Comparison of ENCODE assay signal across 15 cellular contexts in genomic region chr17:15963670-15964110, GRCh38. TPM values are rescaled to one million over a fixed set of nuclear protein-coding genes. Genes with fewer than 3 reads are reported as not detected.
DNase-seq lines count a peak whose midpoint lies in the region; ATAC-seq and TF ChIP-seq lines count a peak whose summit lies in the region.
"Had no signal": no experiment of that assay in that cellular context is flagged by ENCODE, and none has a peak within 500 bp of the region (broad histone marks: within the 10 kb centered on the region; RNA-seq: fewer than 3 reads in every experiment).

No MANE protein-coding gene starts in this region.

- H3K56ac ChIP-seq in mesendoderm (ENCODE audit: low read length) = no peak overlapping the region

- no peak for TF ChIP-seq CTCF in choroid plexus epithelial cell (conservative IDR thresholded peaks at IDR 0.05; ENCODE audit: low read depth, low read length)

- peaks cover 14% of the 10 kb centered on the region for H3F3A ChIP-seq in GM23248 (ENCODE audit: insufficient read depth)

- no peak overlapping the region for H2AK5ac ChIP-seq in mesendoderm (ENCODE audit: low read length)

- H3K79me2 ChIP-seq in GM23248 (ENCODE audit: insufficient read depth) (0 out of 2 replicates have a peak, but pooled peaks cover 20% of the 10 kb centered on the region), mesendoderm (ENCODE audit: control insufficient read depth, insufficient read depth, low read length) (no peaks in the 10 kb centered on the region)

- WGBS in GM23248 (ENCODE audit: low coverage in 1 of 2, low lambda C conversion rate in 2 of 2, missing lambda C conversion rate in 2 of 2), 2 experiments = 86 to 93% methylated on average over 4 of the region's 4 CpGs
- WGBS in mesendoderm (ENCODE audit: extremely low coverage, insufficient coverage, low lambda C conversion rate) = no CpG with 5 or more reads among the region's 4 CpGs

- DNase-seq in GM23248 (peak; percentile 29), RPMI7951 (ENCODE audit: low read depth) (peak; percentile 91), choroid plexus epithelial cell (ENCODE audit: low read depth) (peak; percentile 74), mesendoderm (no peak), NCI-H446 treated with DMSO at 0.1 percent for 48 hours (lab: John Stamatoyannopoulos, UW) (no peak), NCI-H2196 treated with DMSO at 0.1 percent for 48 hours (lab: John Stamatoyannopoulos, UW; ENCODE audit: unreplicated experiment) (no peak), midbrain (lab: John Stamatoyannopoulos, UW) (no peak)
- DNase-seq: activated CD8-positive, alpha-beta T cell treated with anti-CD3 and anti-CD28 coated beads, Interleukin-2, amount 10 ng/mL, durations not matched to agents 7 days and 5 days; activated gamma-delta T cell; hypothalamus; left ventricle myocardium superior; NCI-H1417 treated with DMSO at 0.1 percent for 48 hours; stomach had no signal

- no peaks in the 10 kb centered on the region for H4K20me1 ChIP-seq in GM23248 (ENCODE audit: insufficient read depth)

- in situ Hi-C loops in GM23248 (cut with MboI) = no loop called here

- H3K36me3 ChIP-seq in GM23248 (ENCODE audit: low read depth) (no peaks in the 10 kb centered on the region), mesendoderm (ENCODE audit: control insufficient read depth, insufficient read depth, low read length) (no peaks in the 10 kb centered on the region)
- H3K36me3 ChIP-seq: cardiac muscle cell, stomach had no signal

- H3K4me2 ChIP-seq in GM23248 (ENCODE audit: unreplicated experiment) (no peak overlapping the region), mesendoderm (ENCODE audit: low read length) (no peak overlapping the region)

- no peaks in the 10 kb centered on the region for H3K9me2 ChIP-seq in GM23248 (ENCODE audit: insufficient read depth)

- H3K18ac ChIP-seq in mesendoderm (ENCODE audit: low read length) = peak overlapping the region; percentile 44

- H3K4me1 ChIP-seq in GM23248 (ENCODE audit: insufficient read depth) = peaks cover 18% of the 10 kb centered on the region
- peaks cover 4% of the 10 kb centered on the region for H3K4me1 ChIP-seq in mesendoderm (ENCODE audit: control insufficient read depth, low read depth, low read length)

- no peak overlapping the region for H3K9ac ChIP-seq in GM23248
- no peak overlapping the region for H3K9ac ChIP-seq in mesendoderm (ENCODE audit: low read length)

- H2BK15ac ChIP-seq in mesendoderm (replicated peaks; ENCODE audit: low read depth) = no peak overlapping the region

- H2AFZ ChIP-seq in GM23248 = no peak overlapping the region

- no peak overlapping the region for H3K27ac ChIP-seq in GM23248
- H3K27ac ChIP-seq in mesendoderm (ENCODE audit: low read depth, low read length) = no peak overlapping the region
- H3K27ac ChIP-seq: cardiac muscle cell, stomach had no signal

- H4K5ac ChIP-seq in mesendoderm (ENCODE audit: low read length) = no peak overlapping the region

- no peaks in the 10 kb centered on the region for H3K9me3 ChIP-seq in GM23248 (ENCODE audit: low read depth)
- H3K9me3 ChIP-seq: stomach had no signal

- no peak for ATAC-seq in GM21737 (IDR thresholded peaks at IDR 0.05; ENCODE audit: unreplicated experiment)
- ATAC-seq: activated CD8-positive, alpha-beta T cell treated with anti-CD3 and anti-CD28 coated beads, Interleukin-2, amount 10 ng/mL, durations not matched to agents 7 days and 5 days; left ventricle myocardium superior had no signal

- no peak overlapping the region for H3K4ac ChIP-seq in mesendoderm (ENCODE audit: low read depth, low read length)

- H2BK5ac ChIP-seq in mesendoderm (ENCODE audit: low read length) = no peak overlapping the region

- H3K4me3 ChIP-seq in GM23248 (no peak overlapping the region), choroid plexus epithelial cell (ENCODE audit: low read depth, low read length) (no peak overlapping the region), mesendoderm (ENCODE audit: low read length) (no peak overlapping the region)
- H3K4me3 ChIP-seq: cardiac muscle cell, stomach had no signal

- H3K27me3 ChIP-seq in GM23248 (replicated peaks; ENCODE audit: insufficient read depth) = no peaks in the 10 kb centered on the region
- no peaks in the 10 kb centered on the region for H3K27me3 ChIP-seq in mesendoderm (ENCODE audit: insufficient read depth, low read length, poor library complexity)
- H3K27me3 ChIP-seq: cardiac muscle cell, stomach had no signal

- no peak overlapping the region for H3K23ac ChIP-seq in mesendoderm (ENCODE audit: low read length)

- no peak overlapping the region for H4K8ac ChIP-seq in mesendoderm (ENCODE audit: low read depth, low read length)

- H2BK120ac ChIP-seq in mesendoderm (ENCODE audit: low read depth, low read length) = no peak overlapping the region

- H3K79me1 ChIP-seq in mesendoderm (ENCODE audit: low read length) = no peaks in the 10 kb centered on the region

RNA-seq across cellular contexts. Expression of gene ADORA2B, which starts 18.8 kb away (rescaled TPM):
- total RNA-seq in GM23248 (2014; rRNA removed; shearing (Covaris generic)) = 13.7 and 20.2 TPM in 2 replicates
- polyA plus RNA-seq in GM23248 (2016; fragmentation: Nextera tagmentation; extraction: Ambion mirVana) = 10.3 and 13.1 TPM in 2 replicates
- 14.4 and 18.0 TPM in 2 replicates for total RNA-seq in RPMI7951 (2014; rRNA removed; shearing (Covaris generic))
- 1.2 TPM for polyA plus RNA-seq in mesendoderm (2013, experiment 1 of 2)
- 1.6 TPM for polyA plus RNA-seq in mesendoderm (2013, experiment 2 of 2)

RNA-seq across cellular contexts. Expression of gene ZSWIM7, which starts 35.8 kb away (rescaled TPM):
- total RNA-seq in GM23248 (2014; rRNA removed; shearing (Covaris generic)) = 12.4 and 13.5 TPM in 2 replicates
- 25.8 and 29.1 TPM in 2 replicates for polyA plus RNA-seq in GM23248 (2016; fragmentation: Nextera tagmentation; extraction: Ambion mirVana)
- total RNA-seq in RPMI7951 (2014; rRNA removed; shearing (Covaris generic)) = 23.0 and 27.2 TPM in 2 replicates
- polyA plus RNA-seq in mesendoderm (2013, experiment 1 of 2) = 34.6 TPM
- 33.3 TPM for polyA plus RNA-seq in mesendoderm (2013, experiment 2 of 2)

RNA-seq across cellular contexts. Expression of gene TTC19, which starts 35.9 kb away (rescaled TPM):
- 41.7 and 45.3 TPM in 2 replicates for total RNA-seq in GM23248 (2014; rRNA removed; shearing (Covaris generic))
- polyA plus RNA-seq in GM23248 (2016; fragmentation: Nextera tagmentation; extraction: Ambion mirVana) = 26.3 and 27.9 TPM in 2 replicates
- 17.7 and 19.8 TPM in 2 replicates for total RNA-seq in RPMI7951 (2014; rRNA removed; shearing (Covaris generic))
- polyA plus RNA-seq in mesendoderm (2013, experiment 1 of 2) = 31.5 TPM
- 32.0 TPM for polyA plus RNA-seq in mesendoderm (2013, experiment 2 of 2)

Comparison
In these comparisons a context has a peak if more than half of its experiments do, and no peak if none do; other contexts are left out.
1. DNase-seq: peak in GM23248 (single experiment), RPMI7951 (single experiment) and choroid plexus epithelial cell (single experiment); none in mesendoderm (single experiment), NCI-H446 treated with DMSO at 0.1 percent for 48 hours (single experiment), NCI-H2196 treated with DMSO at 0.1 percent for 48 hours (single experiment) and midbrain (single experiment).